8 cellular contexts compared by ENCODE assay signal in genomic region chr20:7818477-7818876, GRCh38.
"Had no signal": no experiment of that assay in that cellular context is flagged by ENCODE, and none has a peak within 500 bp of the region (broad histone marks: within the 10 kb centered on the region; RNA-seq: fewer than 3 reads in every experiment).

No MANE protein-coding gene starts in this region.

- H3K4me3 ChIP-seq: GM23338 had no signal

- H3K27ac ChIP-seq: HL-60 had no signal

- H3K4me2 ChIP-seq: GM23338 had no signal

- H2AFZ ChIP-seq: GM23338 had no signal

- DNase-seq: H9, HCEC 1CT, KBM-7 had no signal

- ATAC-seq: GM23338, HepG2 had no signal

- FAIRE-seq: H1, H54, HepG2 had no signal
